ENCODE assay signal across 11 cellular contexts in the genomic region with DNA sequence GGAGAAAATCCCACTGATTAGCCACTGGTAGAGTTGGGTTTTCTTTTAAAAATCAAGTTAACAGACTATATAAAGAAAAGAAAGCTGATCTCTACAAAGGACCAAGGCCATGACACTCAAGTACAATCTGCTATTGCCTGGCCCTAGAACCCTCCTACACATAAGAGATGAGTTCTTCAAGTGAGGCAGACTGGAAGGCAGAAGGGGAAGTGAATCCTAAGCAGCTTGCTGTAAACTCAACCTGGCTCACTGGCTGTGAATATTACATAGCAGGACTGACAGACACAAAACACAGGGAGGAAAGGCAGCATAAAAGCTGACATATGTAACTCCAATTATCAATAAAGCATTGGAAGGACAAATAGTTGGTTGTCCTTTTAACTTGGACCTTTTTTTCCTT.
DNase-seq lines count a peak whose midpoint lies in the region; ATAC-seq lines count a peak whose summit lies in the region.
"Had no signal": no experiment of that assay in that cellular context is flagged by ENCODE, and none has a peak within 500 bp of the region (broad histone marks: within the 10 kb centered on the region; RNA-seq: fewer than 3 reads in every experiment).

No MANE protein-coding gene starts in this region.

- ATAC-seq in GM21786 (IDR thresholded peaks at IDR 0.05; ENCODE audit: unreplicated experiment) (peak; percentile 81), HG03521 (IDR thresholded peaks at IDR 0.05; ENCODE audit: unreplicated experiment) (peak; percentile 81)

- peak; percentile 28 for DNase-seq in SKM-1 treated with dmso at 0.1 percent for 144 hours (lab: John Stamatoyannopoulos, UW; ENCODE audit: unreplicated experiment)
- no peak for DNase-seq in SKM-1 (lab: John Stamatoyannopoulos, UW; ENCODE audit: unreplicated experiment)
- DNase-seq in medulla oblongata (ENCODE audit: extremely low spot score): peak; percentile 24
- DNase-seq in KG1 (lab: John Stamatoyannopoulos, UW): no peak
- DNase-seq in AG20443 (ENCODE audit: low spot score): no peak
- DNase-seq in epidermal melanocyte (ENCODE audit: insufficient read length, low spot score): no peak
- DNase-seq: NCI-H1930, nephron progenitor cell, T1000 had no signal

Comparison
In these comparisons a context has a peak if more than half of its experiments do, and no peak if none do; other contexts are left out.
1. DNase-seq: peak in SKM-1 treated with dmso at 0.1 percent for 144 hours (single experiment) and medulla oblongata (single experiment); none in SKM-1 (single experiment), KG1 (single experiment), AG20443 (single experiment) and epidermal melanocyte (single experiment).